In genomic region chrX:150366951-150367545, GRCh38 we compare ENCODE assay signal across 10 cellular contexts. TPM values are rescaled to one million over a fixed set of nuclear protein-coding genes. Genes with fewer than 3 reads are reported as not detected.
DNase-seq lines count a peak whose midpoint lies in the region; ATAC-seq, FAIRE-seq and TF ChIP-seq lines count a peak whose summit lies in the region.
"Had no signal": no experiment of that assay in that cellular context is flagged by ENCODE, and none has a peak within 500 bp of the region (broad histone marks: within the 10 kb centered on the region; RNA-seq: fewer than 3 reads in every experiment).

No MANE protein-coding gene starts in this region.

- H4K20me1 ChIP-seq in PC-3 (ENCODE audit: low read length) = no peaks in the 10 kb centered on the region

- peaks cover 22% of the 10 kb centered on the region for H3K27me3 Mint-ChIP-seq in CD4-positive, CD25-positive, alpha-beta regulatory T cell

- H3K9me3 ChIP-seq in CD4-positive, CD25-positive, alpha-beta regulatory T cell (ENCODE audit: control insufficient read depth in 2 of 2, low read length in 2 of 2) = no peaks in the 10 kb centered on the region
- H3K9me3 ChIP-seq in PC-3 (ENCODE audit: low read length) (no peaks in the 10 kb centered on the region), esophagus muscularis mucosa (no peaks in the 10 kb centered on the region), pancreas (no peaks in the 10 kb centered on the region)

- no peak overlapping the region for H3K4me3 ChIP-seq in CD4-positive, CD25-positive, alpha-beta regulatory T cell (ENCODE audit: low read depth, low read length)
- H3K4me3 ChIP-seq in PC-3 (ENCODE audit: low read length) (peak overlapping the region; percentile 91; the same call in 1 of the 2 replicates), esophagus muscularis mucosa (peak overlapping the region; percentile 61 to 66 (median 64)), pancreas (peak overlapping the region in 2 of 4 donors; percentile 49 to 60)

- H3K27ac Mint-ChIP-seq in CD4-positive, CD25-positive, alpha-beta regulatory T cell = no peak overlapping the region

- no peaks in the 10 kb centered on the region for H3K27me3 ChIP-seq in CD4-positive, CD25-positive, alpha-beta regulatory T cell (ENCODE audit: control insufficient read depth, insufficient read depth, low read length)
- H3K27me3 ChIP-seq in PC-3 (ENCODE audit: low read length) (no peaks in the 10 kb centered on the region), esophagus muscularis mucosa (no peaks in the 10 kb centered on the region), pancreas (no peaks in the 10 kb centered on the region)

- H3K4me1 Mint-ChIP-seq in CD4-positive, CD25-positive, alpha-beta regulatory T cell = peaks cover 0 to 24% (median 0%) of the 10 kb centered on the region in 4 donors

- no peak for DNase-seq in CD4-positive, CD25-positive, alpha-beta regulatory T cell
- DNase-seq in PC-3 (peak; percentile 39), esophagus muscularis mucosa (ENCODE audit: extremely low spot score) (no peak), pancreas (no peak)
- DNase-seq: activated gamma-delta T cell, NCI-H1436 treated with DMSO at 0.1 percent for 48 hours had no signal

- peaks cover 20% of the 10 kb centered on the region for H3K79me2 ChIP-seq in PC-3 (ENCODE audit: low read length)

- no peaks in the 10 kb centered on the region for H3K36me3 ChIP-seq in CD4-positive, CD25-positive, alpha-beta regulatory T cell (ENCODE audit: control insufficient read depth, insufficient read depth, low read length)
- no peaks in the 10 kb centered on the region for H3K36me3 ChIP-seq in PC-3 (ENCODE audit: low read depth, low read length)
- H3K36me3 ChIP-seq in esophagus muscularis mucosa = no peaks in the 10 kb centered on the region
- no peaks in the 10 kb centered on the region for H3K36me3 ChIP-seq in pancreas

- WGBS in esophagus muscularis mucosa = 32% methylated on average over 5 of the region's 5 CpGs
- 4 to 20% methylated on average over 5 of the region's 5 CpGs for WGBS in pancreas, 2 donors

- peak overlapping the region; percentile 27; the same call in 1 of the 2 replicates for H2AFZ ChIP-seq in PC-3 (ENCODE audit: low read length)

- TF ChIP-seq CTCF in PC-3 (conservative IDR thresholded peaks at IDR 0.05; ENCODE audit: low read depth, low read length) = no peak
- TF ChIP-seq CTCF in esophagus muscularis mucosa (IDR thresholded peaks at IDR 0.05) = no peak
- TF ChIP-seq CTCF in pancreas (IDR thresholded peaks at IDR 0.05) = no peak

- H3K27ac ChIP-seq in CD4-positive, CD25-positive, alpha-beta regulatory T cell (ENCODE audit: insufficient read depth, low read length, poor library complexity, severe bottlenecking) = no peak overlapping the region
- peak overlapping the region; percentile 67 for H3K27ac ChIP-seq in PC-3 (ENCODE audit: low read length)
- H3K27ac ChIP-seq in esophagus muscularis mucosa (replicated peaks in 1 of 4) = peak overlapping the region; percentile 84 to 90 (median 86)
- peak overlapping the region; percentile 35 to 87 (median 68) for H3K27ac ChIP-seq in pancreas

- H3K4me1 ChIP-seq in CD4-positive, CD25-positive, alpha-beta regulatory T cell (ENCODE audit: control insufficient read depth, insufficient read depth, low read length, poor library complexity, severe bottlenecking) = peaks cover 25% of the 10 kb centered on the region
- H3K4me1 ChIP-seq in PC-3 (ENCODE audit: insufficient read depth, low read length) (peaks cover 21% of the 10 kb centered on the region), esophagus muscularis mucosa (peaks cover under 1 to 12% (median 3%) of the 10 kb centered on the region in 4 donors), pancreas (no peaks in the 10 kb centered on the region)

- CTCF ChIA-PET in PC-3 (lab: Charles Lee) = no interaction called here

- BruUV-seq in PC-3 (replicated peaks; lab: Mats Ljungman, UMichigan) = no TSS peak

- H3F3A ChIP-seq in PC-3 (ENCODE audit: low read length, unreplicated experiment) = no peaks in the 10 kb centered on the region

- no peaks in the 10 kb centered on the region for H3K36me3 Mint-ChIP-seq in CD4-positive, CD25-positive, alpha-beta regulatory T cell

- intact Hi-C loops in PC-3 (cut with micrococcal nuclease) (loop anchor here (2.0 to 5.0 kb wide), 3 partner anchors 120 to 315 kb away; partner anchors contain the start of gene MTM1), esophagus muscularis mucosa (cut with DNase I) (loop anchor here (10.0 kb wide), 4 partner anchors 118 to 402 kb away; no protein-coding TSS in a partner anchor), pancreas (cut with DNase I) (no loop called here)

- peak overlapping the region; percentile 84 for H3K9ac ChIP-seq in PC-3 (ENCODE audit: low read length)

- H3K9me3 Mint-ChIP-seq in CD4-positive, CD25-positive, alpha-beta regulatory T cell = peaks cover 0 to 5% (median 0%) of the 10 kb centered on the region in 7 donors

- peak overlapping the region in 3 of 4 donors; percentile 48 to 85 (median 75) for H3K4me3 Mint-ChIP-seq in CD4-positive, CD25-positive, alpha-beta regulatory T cell

- no peak for TF ChIP-seq POLR2A in esophagus muscularis mucosa (IDR thresholded peaks at IDR 0.05; ENCODE audit: low read depth)

- TF ChIP-seq EP300 in esophagus muscularis mucosa (IDR thresholded peaks at IDR 0.05) = no peak

- FAIRE-seq in pancreas (lab: Jason Lieb, UNC) = no peak

- POLR2A ChIA-PET in PC-3 (lab: Charles Lee; ENCODE audit: unreplicated experiment) = interaction anchor here (0.5 kb wide), 1 partner anchor 36 kb away, joined by 3 read pairs; no protein-coding TSS in a partner anchor

- no peaks in the 10 kb centered on the region for H3K9me2 ChIP-seq in PC-3 (replicated peaks; ENCODE audit: low read length)

- ATAC-seq in CD4-positive, CD25-positive, alpha-beta regulatory T cell (ENCODE audit: low read depth in 2 of 2) = no peak
- ATAC-seq in PC-3 (no peak), pancreas (no peak), GM19455 (IDR thresholded peaks at IDR 0.05; ENCODE audit: unreplicated experiment) (no peak), HG02870 (IDR thresholded peaks at IDR 0.05; ENCODE audit: unreplicated experiment) (no peak), HG03432 (IDR thresholded peaks at IDR 0.05; ENCODE audit: unreplicated experiment) (no peak), HG03095 (IDR thresholded peaks at IDR 0.05; ENCODE audit: unreplicated experiment) (no peak)

- H3K4me2 ChIP-seq in PC-3 (ENCODE audit: low read length) = peak overlapping the region; percentile 100

RNA-seq across cellular contexts. Expression of gene MAMLD1, which starts 3.9 kb away (rescaled TPM):
- 1.7 TPM for total RNA-seq in CD4-positive, CD25-positive, alpha-beta regulatory T cell
- polyA plus RNA-seq in CD4-positive, CD25-positive, alpha-beta regulatory T cell = under 1 TPM; 0.14 to 0.48 (median 0.34) TPM
- total RNA-seq in PC-3 (2014; rRNA removed) (2.8 and 3.6 TPM in 2 replicates), esophagus muscularis mucosa (1 to 10 TPM; 1.6 to 5.3 (median 3.3) TPM), pancreas (1 to 10 TPM; 2.4 to 4.7 (median 3.0) TPM)
- polyA plus RNA-seq in pancreas = 1 to 10 TPM; 3.9 to 8.8 TPM

Comparison
In these comparisons a context has a peak if more than half of its experiments do, and no peak if none do; other contexts are left out.
1. intact Hi-C loops: an anchor here in PC-3 (2.0 to 5.0 kb wide) and esophagus muscularis mucosa (10.0 kb wide); none called in pancreas.